In genomic region chr6:79946242-79946641, GRCh38 we compare ENCODE assay signal across 8 cellular contexts. TPM values are rescaled to one million over a fixed set of nuclear protein-coding genes. Genes with fewer than 3 reads are reported as not detected.
DNase-seq lines count a peak whose midpoint lies in the region; ATAC-seq and TF ChIP-seq lines count a peak whose summit lies in the region.

No MANE protein-coding gene starts in this region.

- H3K27ac ChIP-seq in DOHH2 (ENCODE audit: low read depth, low read length), result no peak overlapping the region

- peak overlapping the region; percentile 65 for H3K27ac Mint-ChIP-seq in MCF 10A (ENCODE audit: low read depth, unreplicated experiment)
- H3K27ac Mint-ChIP-seq in memory B cell, result no peak overlapping the region

- H3K4me1 Mint-ChIP-seq in MCF 10A (ENCODE audit: insufficient read depth, unreplicated experiment) (peaks cover 19% of the 10 kb centered on the region), memory B cell (peaks cover 12% of the 10 kb centered on the region)

- DNase-seq in H4 (ENCODE audit: low spot score) (peak; percentile 11), NCI-H524 treated with DMSO at 0.1 percent for 48 hours (lab: John Stamatoyannopoulos, UW) (peak; percentile 13), MCF 10A (ENCODE audit: unreplicated experiment) (peak; percentile 35), memory B cell (ENCODE audit: low spot score in 2 of 2) (no peak), activated gamma-delta T cell treated with Interleukin-2 at 50 U/mL for 16 hours (no peak)

- peak; percentile 41 for ATAC-seq in memory B cell (ENCODE audit: low read depth)
- ATAC-seq in GM18873 (IDR thresholded peaks at IDR 0.05; ENCODE audit: low FRiP score, unreplicated experiment), result no peak
- ATAC-seq in GM19455 (IDR thresholded peaks at IDR 0.05; ENCODE audit: unreplicated experiment), result no peak

- no TSS peak for BruUV-seq in MCF 10A (replicated peaks; lab: Mats Ljungman, UMichigan)

- H3K4me2 ChIP-seq in DOHH2 (ENCODE audit: low read length), result no peak overlapping the region

- peaks cover 36% of the 10 kb centered on the region for H3K27me3 ChIP-seq in DOHH2 (ENCODE audit: control insufficient read depth, low read length)

- H3K36me3 Mint-ChIP-seq in MCF 10A (ENCODE audit: insufficient read depth, unreplicated experiment), result no peaks in the 10 kb centered on the region
- H3K36me3 Mint-ChIP-seq in memory B cell, result no peaks in the 10 kb centered on the region

- H3K79me2 ChIP-seq in DOHH2 (ENCODE audit: control insufficient read depth, low read length), result no peaks in the 10 kb centered on the region

- H3K4me3 Mint-ChIP-seq in MCF 10A (ENCODE audit: unreplicated experiment) (peak overlapping the region; percentile 95), memory B cell (peak overlapping the region; percentile 81)

- TF ChIP-seq CTCF in DOHH2 (IDR thresholded peaks at IDR 0.05; ENCODE audit: low read depth, low read length, poor library complexity, severe bottlenecking) (peak; percentile 9), MCF 10A (IDR thresholded peaks at IDR 0.05; ENCODE audit: unreplicated experiment) (peak; percentile 39)

- H3K9me3 Mint-ChIP-seq in MCF 10A (ENCODE audit: unreplicated experiment) (no peaks in the 10 kb centered on the region), memory B cell (no peaks in the 10 kb centered on the region)

- POLR2A ChIA-PET in MCF 10A (lab: Yijun Ruan, JAX), result interaction anchor here (0.6 to 2.8 kb wide), 11 partner anchors 29 to 161 kb away, joined by 3 to 23 read pairs (median 4); no protein-coding TSS in a partner anchor

- no peaks in the 10 kb centered on the region for H4K20me1 ChIP-seq in DOHH2 (ENCODE audit: control insufficient read depth, insufficient read depth, low read depth, low read length)

- intact Hi-C loops in MCF 10A (cut with micrococcal nuclease), result loop anchor here (2.0 kb wide), 1 partner anchor 77 kb away; no protein-coding TSS in a partner anchor

- CTCF ChIA-PET in MCF 10A (lab: Yijun Ruan, JAX), result interaction anchor here (0.6 to 1.7 kb wide), 18 partner anchors 8 to 157 kb away, joined by 3 to 10 read pairs (median 4); no protein-coding TSS in a partner anchor

- H3F3A ChIP-seq in DOHH2 (ENCODE audit: control insufficient read depth, insufficient read depth), result no peaks in the 10 kb centered on the region

- no peak overlapping the region for H3K4me3 ChIP-seq in DOHH2 (ENCODE audit: low read length)

- H3K9me3 ChIP-seq in DOHH2 (ENCODE audit: control insufficient read depth, insufficient read depth, low read length), result no peaks in the 10 kb centered on the region

- no peaks in the 10 kb centered on the region for H3K36me3 ChIP-seq in DOHH2 (ENCODE audit: control insufficient read depth, low read length)

- H3K9me2 ChIP-seq in DOHH2 (replicated peaks; ENCODE audit: control insufficient read depth, low read length), result no peaks in the 10 kb centered on the region

- peaks cover 4% of the 10 kb centered on the region; the same call in 1 of the 2 replicates for H3K4me1 ChIP-seq in DOHH2 (ENCODE audit: control insufficient read depth, low read length)

- H3K27me3 Mint-ChIP-seq in MCF 10A (ENCODE audit: insufficient read depth, unreplicated experiment) (no peaks in the 10 kb centered on the region), memory B cell (peaks cover 24% of the 10 kb centered on the region)

RNA-seq across cellular contexts. Expression of gene ELOVL4, which starts 1.1 kb away (rescaled TPM):
- total RNA-seq in H4 (2014; rRNA removed; shearing (Covaris generic)), result 2.9 and 4.5 TPM in 2 replicates
- total RNA-seq in MCF 10A (2022), result 6.2 and 9.6 TPM in 2 replicates

RNA-seq across cellular contexts. Expression of gene TTK, which starts 58.2 kb away (rescaled TPM):
- total RNA-seq in H4 (2014; rRNA removed; shearing (Covaris generic)), result 27.1 and 32.3 TPM in 2 replicates
- total RNA-seq in MCF 10A (2022), result 11.9 and 19.1 TPM in 2 replicates

Comparison
In these comparisons a context has a peak if more than half of its experiments do, and no peak if none do; other contexts are left out.
1. DNase-seq: peak in H4 (single experiment), NCI-H524 treated with DMSO at 0.1 percent for 48 hours (single experiment) and MCF 10A (single experiment); none in memory B cell (0 of 2) and activated gamma-delta T cell treated with Interleukin-2 at 50 U/mL for 16 hours (single experiment).